ENCODE assay signal across 8 cellular contexts in the genomic region with DNA sequence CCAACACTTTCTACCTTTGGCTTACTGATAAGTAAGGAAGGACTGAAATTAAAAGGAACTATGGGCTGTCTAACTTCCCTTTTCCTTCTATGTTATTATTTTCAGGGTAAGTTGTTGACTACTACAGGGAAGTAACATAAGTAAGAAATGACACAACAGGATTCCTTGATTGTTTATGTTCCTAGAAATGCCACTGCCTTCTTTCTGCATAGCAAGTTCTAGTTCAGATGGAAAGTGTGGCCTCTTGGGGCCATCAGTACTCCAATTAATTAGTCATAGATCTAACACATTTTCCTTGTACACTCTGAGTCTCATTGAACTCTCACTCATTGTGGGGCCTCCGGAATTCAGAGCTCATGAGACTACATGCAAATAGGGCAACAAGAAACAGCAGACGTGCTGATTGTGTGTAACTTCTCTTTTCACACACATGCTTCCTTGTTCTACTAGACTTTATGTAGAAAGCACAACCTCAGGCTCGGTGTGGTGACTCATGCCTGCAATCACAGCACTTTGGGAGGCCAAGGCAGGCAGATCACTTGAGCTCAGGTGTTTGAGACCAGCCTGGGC. TPM values are rescaled to one million over a fixed set of nuclear protein-coding genes. Genes with fewer than 3 reads are reported as not detected.
DNase-seq lines count a peak whose midpoint lies in the region; ATAC-seq lines count a peak whose summit lies in the region.

No MANE protein-coding gene starts in this region.

- intact Hi-C loops in Right ventricle myocardium superior (cut with DNase I), result no loop called here
- intact Hi-C loops in cardiac septum (cut with DNase I), result no loop called here

- ATAC-seq in Right ventricle myocardium superior (ENCODE audit: poor library complexity) (peak; percentile 62), HG03135 (IDR thresholded peaks at IDR 0.05; ENCODE audit: unreplicated experiment) (peak; percentile 62)

- DNase-seq in Right ventricle myocardium superior (peak; percentile 44), cardiac septum (ENCODE audit: low spot score) (no peak), SIG-M5 treated with dmso at 0.1 percent for 504 hours (lab: John Stamatoyannopoulos, UW; ENCODE audit: unreplicated experiment) (peak; percentile 83), kidney tubule cell (ENCODE audit: low spot score) (peak; percentile 79), NCI-H128 (lab: John Stamatoyannopoulos, UW; ENCODE audit: unreplicated experiment) (no peak), NCI-H2107 (lab: John Stamatoyannopoulos, UW) (no peak), hepatic stellate cell (ENCODE audit: low spot score) (no peak)

RNA-seq across cellular contexts. Expression of gene HIBADH, which starts 35.3 kb away (rescaled TPM):
- 113 TPM for total RNA-seq in Right ventricle myocardium superior
- total RNA-seq in cardiac septum, result 54.8 TPM

RNA-seq across cellular contexts. Expression of gene TAX1BP1, which starts 42.0 kb away (rescaled TPM):
- total RNA-seq in Right ventricle myocardium superior, result 158 TPM
- total RNA-seq in cardiac septum, result 149 TPM

Comparison
In these comparisons a context has a peak if more than half of its experiments do, and no peak if none do; other contexts are left out.
1. DNase-seq: peak in Right ventricle myocardium superior (single experiment), SIG-M5 treated with dmso at 0.1 percent for 504 hours (single experiment) and kidney tubule cell (single experiment); none in cardiac septum (single experiment), NCI-H128 (single experiment), NCI-H2107 (single experiment) and hepatic stellate cell (single experiment).